ENCODE assay signal across 1 cellular context in the genomic region with DNA sequence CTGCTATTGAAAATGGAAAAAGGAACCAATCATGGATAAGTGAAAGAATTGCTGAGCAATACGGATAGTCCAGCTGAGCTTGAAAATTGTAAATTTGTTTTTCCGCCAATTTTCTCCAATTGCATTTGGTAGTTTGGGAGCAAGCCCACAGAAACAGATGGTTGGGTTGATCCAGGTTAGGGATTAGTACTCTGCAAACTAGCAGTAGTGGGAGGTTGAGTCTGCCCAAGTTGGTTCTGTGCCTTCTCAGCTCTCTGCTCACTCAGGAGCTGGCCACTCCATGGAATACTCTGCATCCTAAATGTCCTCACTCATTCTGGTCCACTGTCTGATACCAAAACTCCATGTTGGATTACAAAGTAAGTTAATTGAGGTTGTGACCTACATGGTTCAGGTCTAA.
TF ChIP-seq lines count a peak whose summit lies in the region.

No MANE protein-coding gene starts in this region.

TF ChIP-seq in HepG2, 621 proteins besides CTCF, POLR2A, EP300 and RAD21 (continued from another document):
- TF ChIP-seq, protein P1, sequence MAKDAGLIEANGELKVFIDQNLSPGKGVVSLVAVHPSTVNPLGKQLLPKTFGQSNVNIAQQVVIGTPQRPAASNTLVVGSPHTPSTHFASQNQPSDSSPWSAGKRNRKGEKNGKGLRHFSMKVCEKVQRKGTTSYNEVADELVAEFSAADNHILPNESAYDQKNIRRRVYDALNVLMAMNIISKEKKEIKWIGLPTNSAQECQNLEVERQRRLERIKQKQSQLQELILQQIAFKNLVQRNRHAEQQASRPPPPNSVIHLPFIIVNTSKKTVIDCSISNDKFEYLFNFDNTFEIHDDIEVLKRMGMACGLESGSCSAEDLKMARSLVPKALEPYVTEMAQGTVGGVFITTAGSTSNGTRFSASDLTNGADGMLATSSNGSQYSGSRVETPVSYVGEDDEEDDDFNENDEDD (CRISPR knock-in tag; IDR thresholded peaks at IDR 0.05; ENCODE audit: borderline replicate concordance): no peak
